2 cellular contexts compared by ENCODE assay signal in genomic region chr4:75843596-75843995, GRCh38.
TF ChIP-seq lines count a peak whose summit lies in the region.

No MANE protein-coding gene starts in this region.

TF ChIP-seq in SK-N-SH, 30 proteins besides CTCF, POLR2A, EP300 and RAD21 (continued from another document):
- TF ChIP-seq, protein P1, sequence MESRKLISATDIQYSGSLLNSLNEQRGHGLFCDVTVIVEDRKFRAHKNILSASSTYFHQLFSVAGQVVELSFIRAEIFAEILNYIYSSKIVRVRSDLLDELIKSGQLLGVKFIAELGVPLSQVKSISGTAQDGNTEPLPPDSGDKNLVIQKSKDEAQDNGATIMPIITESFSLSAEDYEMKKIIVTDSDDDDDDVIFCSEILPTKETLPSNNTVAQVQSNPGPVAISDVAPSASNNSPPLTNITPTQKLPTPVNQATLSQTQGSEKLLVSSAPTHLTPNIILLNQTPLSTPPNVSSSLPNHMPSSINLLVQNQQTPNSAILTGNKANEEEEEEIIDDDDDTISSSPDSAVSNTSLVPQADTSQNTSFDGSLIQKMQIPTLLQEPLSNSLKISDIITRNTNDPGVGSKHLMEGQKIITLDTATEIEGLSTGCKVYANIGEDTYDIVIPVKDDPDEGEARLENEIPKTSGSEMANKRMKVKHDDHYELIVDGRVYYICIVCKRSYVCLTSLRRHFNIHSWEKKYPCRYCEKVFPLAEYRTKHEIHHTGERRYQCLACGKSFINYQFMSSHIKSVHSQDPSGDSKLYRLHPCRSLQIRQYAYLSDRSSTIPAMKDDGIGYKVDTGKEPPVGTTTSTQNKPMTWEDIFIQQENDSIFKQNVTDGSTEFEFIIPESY (IDR thresholded peaks at IDR 0.05; ENCODE audit: borderline replicate concordance, low read depth) = no peak
- TF ChIP-seq RXRA (IDR thresholded peaks at IDR 0.05; ENCODE audit: borderline replicate concordance, low read depth) = no peak
- no peak for TF ChIP-seq POLR2AphosphoS5 (IDR thresholded peaks at IDR 0.05; ENCODE audit: low read depth, low read length)
- no peak for TF ChIP-seq TCF12 (IDR thresholded peaks at IDR 0.05)
- TF ChIP-seq, protein P2, sequence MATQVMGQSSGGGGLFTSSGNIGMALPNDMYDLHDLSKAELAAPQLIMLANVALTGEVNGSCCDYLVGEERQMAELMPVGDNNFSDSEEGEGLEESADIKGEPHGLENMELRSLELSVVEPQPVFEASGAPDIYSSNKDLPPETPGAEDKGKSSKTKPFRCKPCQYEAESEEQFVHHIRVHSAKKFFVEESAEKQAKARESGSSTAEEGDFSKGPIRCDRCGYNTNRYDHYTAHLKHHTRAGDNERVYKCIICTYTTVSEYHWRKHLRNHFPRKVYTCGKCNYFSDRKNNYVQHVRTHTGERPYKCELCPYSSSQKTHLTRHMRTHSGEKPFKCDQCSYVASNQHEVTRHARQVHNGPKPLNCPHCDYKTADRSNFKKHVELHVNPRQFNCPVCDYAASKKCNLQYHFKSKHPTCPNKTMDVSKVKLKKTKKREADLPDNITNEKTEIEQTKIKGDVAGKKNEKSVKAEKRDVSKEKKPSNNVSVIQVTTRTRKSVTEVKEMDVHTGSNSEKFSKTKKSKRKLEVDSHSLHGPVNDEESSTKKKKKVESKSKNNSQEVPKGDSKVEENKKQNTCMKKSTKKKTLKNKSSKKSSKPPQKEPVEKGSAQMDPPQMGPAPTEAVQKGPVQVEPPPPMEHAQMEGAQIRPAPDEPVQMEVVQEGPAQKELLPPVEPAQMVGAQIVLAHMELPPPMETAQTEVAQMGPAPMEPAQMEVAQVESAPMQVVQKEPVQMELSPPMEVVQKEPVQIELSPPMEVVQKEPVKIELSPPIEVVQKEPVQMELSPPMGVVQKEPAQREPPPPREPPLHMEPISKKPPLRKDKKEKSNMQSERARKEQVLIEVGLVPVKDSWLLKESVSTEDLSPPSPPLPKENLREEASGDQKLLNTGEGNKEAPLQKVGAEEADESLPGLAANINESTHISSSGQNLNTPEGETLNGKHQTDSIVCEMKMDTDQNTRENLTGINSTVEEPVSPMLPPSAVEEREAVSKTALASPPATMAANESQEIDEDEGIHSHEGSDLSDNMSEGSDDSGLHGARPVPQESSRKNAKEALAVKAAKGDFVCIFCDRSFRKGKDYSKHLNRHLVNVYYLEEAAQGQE (IDR thresholded peaks at IDR 0.05; ENCODE audit: low read depth, low read length) = no peak
- no peak for TF ChIP-seq MEF2A (IDR thresholded peaks at IDR 0.05; ENCODE audit: borderline replicate concordance, low read depth)
- no peak for TF ChIP-seq GATA2 (CRISPR knock-in tag; IDR thresholded peaks at IDR 0.05)
- TF ChIP-seq TAF1 (IDR thresholded peaks at IDR 0.05; ENCODE audit: borderline replicate concordance, low read depth, low read length) = no peak

TF ChIP-seq in SK-N-SH treated with all-trans-retinoic acid at 6 μM for 48 hours, 23 proteins besides CTCF, POLR2A, EP300 and RAD21 (continued from another document):
- TF ChIP-seq, protein P3, sequence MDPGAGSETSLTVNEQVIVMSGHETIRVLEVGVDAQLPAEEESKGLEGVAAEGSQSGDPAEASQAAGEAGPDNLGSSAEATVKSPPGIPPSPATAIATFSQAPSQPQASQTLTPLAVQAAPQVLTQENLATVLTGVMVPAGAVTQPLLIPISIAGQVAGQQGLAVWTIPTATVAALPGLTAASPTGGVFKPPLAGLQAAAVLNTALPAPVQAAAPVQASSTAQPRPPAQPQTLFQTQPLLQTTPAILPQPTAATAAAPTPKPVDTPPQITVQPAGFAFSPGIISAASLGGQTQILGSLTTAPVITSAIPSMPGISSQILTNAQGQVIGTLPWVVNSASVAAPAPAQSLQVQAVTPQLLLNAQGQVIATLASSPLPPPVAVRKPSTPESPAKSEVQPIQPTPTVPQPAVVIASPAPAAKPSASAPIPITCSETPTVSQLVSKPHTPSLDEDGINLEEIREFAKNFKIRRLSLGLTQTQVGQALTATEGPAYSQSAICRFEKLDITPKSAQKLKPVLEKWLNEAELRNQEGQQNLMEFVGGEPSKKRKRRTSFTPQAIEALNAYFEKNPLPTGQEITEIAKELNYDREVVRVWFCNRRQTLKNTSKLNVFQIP (CRISPR knock-in tag; IDR thresholded peaks at IDR 0.05; ENCODE audit: borderline replicate concordance, low read depth) = no peak
- TF ChIP-seq ZC3H10 (CRISPR knock-in tag; IDR thresholded peaks at IDR 0.05) = no peak
- TF ChIP-seq GLIS3 (CRISPR knock-in tag; IDR thresholded peaks at IDR 0.05) = no peak
- no peak for TF ChIP-seq CSRNP3 (CRISPR knock-in tag; IDR thresholded peaks at IDR 0.05)
- no peak for TF ChIP-seq CREB5 (CRISPR knock-in tag; IDR thresholded peaks at IDR 0.05; ENCODE audit: low read depth)
- no peak for TF ChIP-seq PPARA (CRISPR knock-in tag; IDR thresholded peaks at IDR 0.05; ENCODE audit: borderline replicate concordance)
- TF ChIP-seq ISL1 (CRISPR knock-in tag; IDR thresholded peaks at IDR 0.05) = no peak
